In genomic region chr4:122882830-122883229, GRCh38 we compare ENCODE assay signal across 25 cellular contexts. TPM values are rescaled to one million over a fixed set of nuclear protein-coding genes. Genes with fewer than 3 reads are reported as not detected.
DNase-seq lines count a peak whose midpoint lies in the region; ATAC-seq, FAIRE-seq and TF ChIP-seq lines count a peak whose summit lies in the region.
"Had no signal": no experiment of that assay in that cellular context is flagged by ENCODE, and none has a peak within 500 bp of the region (broad histone marks: within the 10 kb centered on the region; RNA-seq: fewer than 3 reads in every experiment).

No MANE protein-coding gene starts in this region.

- H3K9me3 Mint-ChIP-seq in HFFc6 = peaks cover 12% of the 10 kb centered on the region
- peaks cover 0 to 17% of the 10 kb centered on the region in 2 donors for H3K9me3 Mint-ChIP-seq in stimulated activated naive CD8-positive, alpha-beta T cell treated with anti-CD3 and anti-CD28 coated beads, Interleukin-15, amount 100 ng/mL, for 72 hours

- ATAC-seq in stimulated activated naive CD8-positive, alpha-beta T cell treated with anti-CD3 and anti-CD28 coated beads, Interleukin-15, amount 100 ng/mL, for 72 hours = no peak
- ATAC-seq: A549, GM12878, T-cell had no signal

- peak overlapping the region; percentile 73 for H3K27ac Mint-ChIP-seq in HFFc6
- H3K27ac Mint-ChIP-seq in stimulated activated naive CD8-positive, alpha-beta T cell treated with anti-CD3 and anti-CD28 coated beads, Interleukin-15, amount 100 ng/mL, for 72 hours = no peak overlapping the region
- H3K27ac Mint-ChIP-seq: CD4-positive, alpha-beta T cell; T-cell had no signal

- H3K4me3 ChIP-seq in fibroblast of mammary gland (ENCODE audit: control insufficient read depth, low read depth, low read length) = no peak overlapping the region
- H3K4me3 ChIP-seq: A549; BLaER1 treated with 17β-estradiol and CSF1 and Interleukin-3, amounts not matched to agents 10 nM and 100 nM; GM12878; MG63; SJSA1 had no signal

- peaks cover 78% of the 10 kb centered on the region for H3K36me3 Mint-ChIP-seq in HFFc6 (ENCODE audit: low read depth)

- peak; percentile 20 for DNase-seq in AG20443 (ENCODE audit: low spot score)
- DNase-seq in HFFc6 = no peak
- peak; percentile 35 for DNase-seq in fibroblast of mammary gland (ENCODE audit: low read depth)
- no peak for DNase-seq in urothelium cell line (ENCODE audit: low spot score)
- no peak for DNase-seq in stimulated activated naive CD8-positive, alpha-beta T cell treated with anti-CD3 and anti-CD28 coated beads, Interleukin-15, amount 100 ng/mL, for 72 hours
- DNase-seq in NCI-H345 treated with DMSO at 0.1 percent for 48 hours (lab: John Stamatoyannopoulos, UW; ENCODE audit: unreplicated experiment) = no peak
- no peak for DNase-seq in activated gamma-delta T cell (lab: John Stamatoyannopoulos, UW)
- DNase-seq: CD4-positive, alpha-beta T cell; DMS53; H7; KG1; MG63; NCI-H1105 treated with DMSO at 0.1 percent for 48 hours; NCI-H146; NCI-H1930; NCI-H2107; NCI-H69; Right ventricle myocardium superior; RPMI8226; T-cell had no signal

- peaks cover 75% of the 10 kb centered on the region for H3K4me1 Mint-ChIP-seq in HFFc6 (ENCODE audit: low read depth)
- H3K4me1 Mint-ChIP-seq in stimulated activated naive CD8-positive, alpha-beta T cell treated with anti-CD3 and anti-CD28 coated beads, Interleukin-15, amount 100 ng/mL, for 72 hours = no peaks in the 10 kb centered on the region
- H3K4me1 Mint-ChIP-seq: T-cell had no signal

- TF ChIP-seq CTCF in HFFc6 (IDR thresholded peaks at IDR 0.05) = no peak
- TF ChIP-seq CTCF in fibroblast of mammary gland (conservative IDR thresholded peaks at IDR 0.05; ENCODE audit: control insufficient read depth, insufficient read depth, low read depth, low read length) = no peak

- peaks cover 55% of the 10 kb centered on the region for H3K27me3 Mint-ChIP-seq in HFFc6 (ENCODE audit: insufficient read depth)
- peaks cover 9% of the 10 kb centered on the region for H3K27me3 Mint-ChIP-seq in stimulated activated naive CD8-positive, alpha-beta T cell treated with anti-CD3 and anti-CD28 coated beads, Interleukin-15, amount 100 ng/mL, for 72 hours

- peak; percentile 30 for FAIRE-seq in urothelium cell line (lab: Jason Lieb, UNC)
- FAIRE-seq: A549, D721Med, GM12878 had no signal

- peak overlapping the region; percentile 22 for H3K4me3 Mint-ChIP-seq in HFFc6
- no peak overlapping the region for H3K4me3 Mint-ChIP-seq in stimulated activated naive CD8-positive, alpha-beta T cell treated with anti-CD3 and anti-CD28 coated beads, Interleukin-15, amount 100 ng/mL, for 72 hours
- H3K4me3 Mint-ChIP-seq: CD4-positive, alpha-beta T cell; T-cell had no signal

RNA-seq across cellular contexts. Expression of gene NUDT6, which starts 39.6 kb away (rescaled TPM):
- total RNA-seq in HFFc6 (2021; fragmentation: NEBNext Ultra II Directional; extraction: Animal tissue kit (Norgen Biotek cat#: 25700)) = 1 to 10 TPM; 1.9 to 4.4 (median 3.5) TPM

RNA-seq across cellular contexts. Expression of gene FGF2, which starts 56.2 kb away (rescaled TPM):
- 100 to 1,000 TPM; 370 to 442 (median 389) TPM for total RNA-seq in HFFc6 (2021; fragmentation: NEBNext Ultra II Directional; extraction: Animal tissue kit (Norgen Biotek cat#: 25700))
- total RNA-seq: CD4-positive, alpha-beta T cell had no signal

Comparison
In these comparisons a context has a peak if more than half of its experiments do, and no peak if none do; other contexts are left out.
1. DNase-seq: peak in AG20443 (single experiment) and fibroblast of mammary gland (single experiment); none in HFFc6 (single experiment), urothelium cell line (single experiment), stimulated activated naive CD8-positive, alpha-beta T cell treated with anti-CD3 and anti-CD28 coated beads, Interleukin-15, amount 100 ng/mL, for 72 hours (0 of 2), NCI-H345 treated with DMSO at 0.1 percent for 48 hours (single experiment) and activated gamma-delta T cell (single experiment).